8 cellular contexts compared by ENCODE assay signal in the genomic region with DNA sequence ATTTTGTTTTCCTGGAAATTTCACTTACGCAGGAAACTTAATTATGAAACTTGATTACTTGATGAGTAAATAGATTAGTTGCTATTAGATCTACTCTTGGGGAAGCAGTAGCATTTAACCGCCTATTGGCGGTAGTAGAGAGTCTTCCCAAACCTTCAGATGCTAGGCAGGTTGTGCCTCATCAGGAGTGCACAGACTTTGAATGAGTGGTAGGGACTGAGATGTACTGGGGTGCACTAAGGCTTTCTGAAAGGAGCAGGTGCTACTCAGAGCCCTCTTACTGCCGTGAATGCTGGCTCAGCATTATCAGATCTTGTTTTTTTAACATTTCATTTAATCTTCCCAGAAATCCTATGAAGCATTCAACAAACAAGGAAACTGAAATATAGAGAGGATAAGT. TPM values are rescaled to one million over a fixed set of nuclear protein-coding genes. Genes with fewer than 3 reads are reported as not detected.
DNase-seq lines count a peak whose midpoint lies in the region; ATAC-seq lines count a peak whose summit lies in the region.

No MANE protein-coding gene starts in this region.

- H3K36me3 Mint-ChIP-seq in activated naive CD4-positive, alpha-beta T cell treated with anti-CD3 and anti-CD28 coated beads, Interleukin-2, amount 10 ng/mL, durations not matched to agents 7 days and 5 days: peaks cover 37% of the 10 kb centered on the region
- H3K36me3 Mint-ChIP-seq in activated T-helper 17 cell treated with anti-CD3 and anti-CD28 coated beads, Interleukin-2, amount 50 U/mL, for 72 hours (ENCODE audit: low read depth): peaks cover 90% of the 10 kb centered on the region

- CTCF ChIA-PET in activated naive CD4-positive, alpha-beta T cell treated with anti-CD3 and anti-CD28 coated beads, Interleukin-2, amount 10 ng/mL, durations not matched to agents 7 days and 5 days (lab: Charles Lee): interaction anchor here (1.1 to 3.5 kb wide), 4 partner anchors 9 to 234 kb away, joined by 3 to 19 read pairs (median 4); no protein-coding TSS in a partner anchor

- H3K36me3 ChIP-seq in effector memory CD4-positive, alpha-beta T cell (ENCODE audit: control insufficient read depth, insufficient read depth, low read length): peaks cover 20% of the 10 kb centered on the region

- DNase-seq in activated naive CD4-positive, alpha-beta T cell treated with anti-CD3 and anti-CD28 coated beads, Interleukin-2, amount 10 ng/mL, durations not matched to agents 7 days and 5 days: peak; percentile 35
- DNase-seq in activated naive CD4-positive, alpha-beta T cell treated with Interleukin-2 at 50 U/mL for 16 hours: no peak
- DNase-seq in LHCN-M2 (ENCODE audit: low read depth) (peak; percentile 36), left colon (no peak)
- no peak for DNase-seq in activated effector memory CD4-positive, alpha-beta T cell treated with Interleukin-2 at 50 U/mL for 16 hours
- DNase-seq in effector memory CD4-positive, alpha-beta T cell: no peak

- no peaks in the 10 kb centered on the region for H3K9me3 Mint-ChIP-seq in activated naive CD4-positive, alpha-beta T cell treated with anti-CD3 and anti-CD28 coated beads, Interleukin-2, amount 10 ng/mL, durations not matched to agents 7 days and 5 days
- H3K9me3 Mint-ChIP-seq in activated T-helper 17 cell treated with anti-CD3 and anti-CD28 coated beads, Interleukin-2, amount 50 U/mL, for 72 hours: no peaks in the 10 kb centered on the region

- intact Hi-C loops in left colon (cut with DNase I, micrococcal nuclease): no loop called here

- peak; percentile 93 for ATAC-seq in activated T-helper 17 cell treated with anti-CD3 and anti-CD28 coated beads, Interleukin-2, amount 50 U/mL, for 72 hours (replicated peaks)
- ATAC-seq in left colon: peak; percentile 77
- ATAC-seq in GM19455 (IDR thresholded peaks at IDR 0.05; ENCODE audit: unreplicated experiment): no peak

- H3K27ac ChIP-seq in effector memory CD4-positive, alpha-beta T cell (ENCODE audit: insufficient read depth, low read length, poor library complexity, severe bottlenecking): no peak overlapping the region

- no peak overlapping the region for H3K4me3 Mint-ChIP-seq in activated naive CD4-positive, alpha-beta T cell treated with anti-CD3 and anti-CD28 coated beads, Interleukin-2, amount 10 ng/mL, durations not matched to agents 7 days and 5 days
- no peak overlapping the region for H3K4me3 Mint-ChIP-seq in activated T-helper 17 cell treated with anti-CD3 and anti-CD28 coated beads, Interleukin-2, amount 50 U/mL, for 72 hours

- H3K27me3 ChIP-seq in effector memory CD4-positive, alpha-beta T cell (replicated peaks; ENCODE audit: control insufficient read depth, insufficient read depth, low read length, poor library complexity, severe bottlenecking): no peaks in the 10 kb centered on the region

- H3K27ac Mint-ChIP-seq in activated naive CD4-positive, alpha-beta T cell treated with anti-CD3 and anti-CD28 coated beads, Interleukin-2, amount 10 ng/mL, durations not matched to agents 7 days and 5 days: no peak overlapping the region
- H3K27ac Mint-ChIP-seq in activated T-helper 17 cell treated with anti-CD3 and anti-CD28 coated beads, Interleukin-2, amount 50 U/mL, for 72 hours: peak overlapping the region; percentile 32

- peaks cover 6% of the 10 kb centered on the region for H3K4me1 Mint-ChIP-seq in activated naive CD4-positive, alpha-beta T cell treated with anti-CD3 and anti-CD28 coated beads, Interleukin-2, amount 10 ng/mL, durations not matched to agents 7 days and 5 days
- H3K4me1 Mint-ChIP-seq in activated T-helper 17 cell treated with anti-CD3 and anti-CD28 coated beads, Interleukin-2, amount 50 U/mL, for 72 hours: no peaks in the 10 kb centered on the region

- H3K9me3 ChIP-seq in effector memory CD4-positive, alpha-beta T cell (ENCODE audit: control insufficient read depth, low read length): no peaks in the 10 kb centered on the region

- H3K27me3 Mint-ChIP-seq in activated naive CD4-positive, alpha-beta T cell treated with anti-CD3 and anti-CD28 coated beads, Interleukin-2, amount 10 ng/mL, durations not matched to agents 7 days and 5 days: no peaks in the 10 kb centered on the region
- H3K27me3 Mint-ChIP-seq in activated T-helper 17 cell treated with anti-CD3 and anti-CD28 coated beads, Interleukin-2, amount 50 U/mL, for 72 hours: no peaks in the 10 kb centered on the region

- no peaks in the 10 kb centered on the region for H3K4me1 ChIP-seq in effector memory CD4-positive, alpha-beta T cell (ENCODE audit: control insufficient read depth, insufficient read depth, low read length, poor library complexity, severe bottlenecking)

- H3K4me3 ChIP-seq in effector memory CD4-positive, alpha-beta T cell (ENCODE audit: insufficient read depth, low read depth, low read length, poor library complexity, severe bottlenecking): no peak overlapping the region

RNA-seq across cellular contexts. Expression of gene GATC, which starts 7.7 kb away (rescaled TPM):
- total RNA-seq in LHCN-M2 (2014; rRNA removed): 24.3 TPM in 2 replicates
- 10.6 TPM for polyA plus RNA-seq in LHCN-M2 (2012)
- 10 to 100 TPM; 33.2 to 41.3 TPM for total RNA-seq in activated T-helper 17 cell treated with anti-CD3 and anti-CD28 coated beads, Interleukin-2, amount 50 U/mL, for 72 hours
- total RNA-seq in left colon: 10 to 100 TPM; 18.9 to 32.7 TPM

RNA-seq across cellular contexts. Expression of gene TRIAP1, which starts 7.8 kb away (rescaled TPM):
- 52.1 and 59.5 TPM in 2 replicates for total RNA-seq in LHCN-M2 (2014; rRNA removed)
- 49.8 TPM for polyA plus RNA-seq in LHCN-M2 (2012)
- 10 to 100 TPM; 31.8 to 58.6 TPM for total RNA-seq in activated T-helper 17 cell treated with anti-CD3 and anti-CD28 coated beads, Interleukin-2, amount 50 U/mL, for 72 hours
- 10 to 100 TPM; 14.1 to 20.1 TPM for total RNA-seq in left colon

RNA-seq across cellular contexts. Expression of gene SRSF9, which starts 15.6 kb away (rescaled TPM):
- total RNA-seq in LHCN-M2 (2014; rRNA removed) (170 and 172 TPM in 2 replicates), left colon (100 to 1,000 TPM; 135 to 143 TPM)
- 221 TPM for polyA plus RNA-seq in LHCN-M2 (2012)
- 100 to 1,000 TPM; 138 to 246 TPM for total RNA-seq in activated T-helper 17 cell treated with anti-CD3 and anti-CD28 coated beads, Interleukin-2, amount 50 U/mL, for 72 hours

RNA-seq across cellular contexts. Expression of gene COX6A1, which starts 16.1 kb away (rescaled TPM):
- 378 and 392 TPM in 2 replicates for total RNA-seq in LHCN-M2 (2014; rRNA removed)
- 695 TPM for polyA plus RNA-seq in LHCN-M2 (2012)
- total RNA-seq in activated T-helper 17 cell treated with anti-CD3 and anti-CD28 coated beads, Interleukin-2, amount 50 U/mL, for 72 hours: 100 to 1,000 TPM; 291 to 437 TPM
- 1,000 to 10,000 TPM in 1 of 2 donors, 100 to 1,000 TPM in 1; 936 to 1,140 TPM for total RNA-seq in left colon

RNA-seq across cellular contexts. Expression of gene DYNLL1, which starts 41.9 kb away (rescaled TPM):
- total RNA-seq in LHCN-M2 (2014; rRNA removed): 308 and 404 TPM in 2 replicates
- 1,028 TPM for polyA plus RNA-seq in LHCN-M2 (2012)
- 100 to 1,000 TPM in 1 of 2 donors, 10 to 100 TPM in 1; 69.2 to 197 TPM for total RNA-seq in activated T-helper 17 cell treated with anti-CD3 and anti-CD28 coated beads, Interleukin-2, amount 50 U/mL, for 72 hours
- total RNA-seq in left colon: 100 to 1,000 TPM; 338 to 371 TPM

Comparison
In these comparisons a context has a peak if more than half of its experiments do, and no peak if none do; other contexts are left out.
1. DNase-seq: peak in activated naive CD4-positive, alpha-beta T cell treated with anti-CD3 and anti-CD28 coated beads, Interleukin-2, amount 10 ng/mL, durations not matched to agents 7 days and 5 days (single experiment) and LHCN-M2 (single experiment); none in activated naive CD4-positive, alpha-beta T cell treated with Interleukin-2 at 50 U/mL for 16 hours (single experiment), left colon (0 of 2), activated effector memory CD4-positive, alpha-beta T cell treated with Interleukin-2 at 50 U/mL for 16 hours (single experiment) and effector memory CD4-positive, alpha-beta T cell (0 of 3).